ENCODE assay signal across 12 cellular contexts in genomic region chr4:68520985-68521384, GRCh38. TPM values are rescaled to one million over a fixed set of nuclear protein-coding genes. Genes with fewer than 3 reads are reported as not detected.
"Had no signal": no experiment of that assay in that cellular context is flagged by ENCODE, and none has a peak within 500 bp of the region (broad histone marks: within the 10 kb centered on the region; RNA-seq: fewer than 3 reads in every experiment).

No MANE protein-coding gene starts in this region.

- H2AFZ ChIP-seq: GM23248, GM23338 had no signal

- H3K9ac ChIP-seq: GM23248 had no signal

- H3K4me1 ChIP-seq: HAP-1 had no signal

- DNase-seq: GM23248, GOT3, H7, H9, HCEC 1CT, HFFc6 had no signal

- H3K9me3 ChIP-seq: HAP-1 had no signal

- H3K4me3 ChIP-seq: GM23248, GM23338, HAP-1 had no signal

- FAIRE-seq: H1, H54 had no signal

- H3K4me2 ChIP-seq: GM23338 had no signal

- ATAC-seq: GM23338, HCT116 had no signal

- H3K27ac ChIP-seq: GM23248 had no signal

- H3K36me3 ChIP-seq: HAP-1 had no signal

RNA-seq across cellular contexts. Expression of gene UGT2B17, which starts 55.1 kb away (rescaled TPM):
- total RNA-seq: GM23248, GM23338, H1, H4, H7, H9, HFFc6 had no signal
- polyA plus RNA-seq: GM23248, GM23338, H1 had no signal
